ENCODE assay signal across 6 cellular contexts in the genomic region with DNA sequence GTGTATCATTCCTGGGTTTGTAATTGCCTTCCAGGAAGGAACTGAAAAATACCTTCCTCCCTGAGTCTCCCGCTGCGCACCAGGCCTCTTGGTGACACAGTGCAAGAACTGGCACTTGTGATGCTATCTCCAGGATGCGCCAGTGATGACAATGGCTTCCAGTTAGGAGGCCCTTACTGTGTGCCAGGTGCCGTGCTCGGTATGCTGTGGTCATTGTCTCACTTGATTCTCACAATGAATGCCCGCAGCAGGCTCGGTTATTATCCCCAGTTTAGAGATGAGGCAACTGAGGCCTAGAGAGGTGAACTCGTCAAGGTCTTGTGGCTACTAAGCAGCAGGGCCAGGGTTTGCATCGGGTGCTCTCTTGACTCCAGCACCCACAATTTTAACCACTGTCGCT.
"Had no signal": no experiment of that assay in that cellular context is flagged by ENCODE, and none has a peak within 500 bp of the region (broad histone marks: within the 10 kb centered on the region; RNA-seq: fewer than 3 reads in every experiment).

No MANE protein-coding gene starts in this region.

- ATAC-seq: HepG2, K562 had no signal

- H3K27me3 Mint-ChIP-seq: IgD-negative memory B cell had no signal

- H3K4me3 ChIP-seq: K562 had no signal

- H3K9me3 Mint-ChIP-seq: IgD-negative memory B cell had no signal

- H3K4me3 Mint-ChIP-seq: IgD-negative memory B cell had no signal

- H3K27ac Mint-ChIP-seq: IgD-negative memory B cell had no signal

- DNase-seq: IMR-90, KBM-7 had no signal

- H3K27ac ChIP-seq: HL-60 had no signal
